In the genomic region with DNA sequence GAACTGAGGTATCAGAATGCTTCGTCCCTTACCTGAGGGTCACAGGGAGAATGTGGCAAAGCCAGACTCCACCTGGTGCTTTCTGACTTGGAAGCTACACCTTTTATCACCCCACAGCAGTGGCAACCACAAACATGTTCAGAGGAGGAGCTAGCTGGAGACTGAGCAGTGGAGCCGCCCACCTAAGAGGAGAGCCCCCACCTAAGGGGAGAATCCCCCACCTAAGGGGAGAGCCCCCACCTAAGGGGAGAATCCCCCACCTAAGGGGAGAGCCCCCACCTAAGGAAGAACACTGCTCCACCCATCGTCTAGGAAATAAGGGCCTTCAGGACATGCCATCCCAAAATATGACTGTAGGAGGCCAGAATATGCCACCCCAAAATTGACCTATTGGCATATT, we compare ENCODE assay signal across 14 cellular contexts. TPM values are rescaled to one million over a fixed set of nuclear protein-coding genes. Genes with fewer than 3 reads are reported as not detected.
DNase-seq lines count a peak whose midpoint lies in the region; ATAC-seq and TF ChIP-seq lines count a peak whose summit lies in the region.
"Had no signal": no experiment of that assay in that cellular context is flagged by ENCODE, and none has a peak within 500 bp of the region (broad histone marks: within the 10 kb centered on the region; RNA-seq: fewer than 3 reads in every experiment).

No MANE protein-coding gene starts in this region.

- H3K4me1 Mint-ChIP-seq in activated CD8-positive, alpha-beta T cell treated with anti-CD3 and anti-CD28 coated beads for 36 hours (ENCODE audit: low read depth), result peaks cover 13% of the 10 kb centered on the region
- H3K4me1 Mint-ChIP-seq in activated CD8-positive, alpha-beta T cell treated with anti-CD3 and anti-CD28 coated beads, Interleukin-2, amount 10 ng/mL, durations not matched to agents 7 days and 5 days (ENCODE audit: low read depth), result no peaks in the 10 kb centered on the region
- peaks cover 5% of the 10 kb centered on the region for H3K4me1 Mint-ChIP-seq in mesothelial cell of epicardium
- peaks cover 20% of the 10 kb centered on the region for H3K4me1 Mint-ChIP-seq in stimulated activated naive CD8-positive, alpha-beta T cell treated with anti-CD3 and anti-CD28 coated beads, Interleukin-15, amount 100 ng/mL, for 72 hours

- POLR2A ChIA-PET in activated CD8-positive, alpha-beta T cell treated with anti-CD3 and anti-CD28 coated beads for 36 hours (lab: Charles Lee), result no interaction called here
- POLR2A ChIA-PET in activated CD8-positive, alpha-beta T cell treated with anti-CD3 and anti-CD28 coated beads, Interleukin-2, amount 10 ng/mL, durations not matched to agents 7 days and 5 days (lab: Charles Lee), result no interaction called here

- CTCF ChIA-PET in activated CD8-positive, alpha-beta T cell treated with anti-CD3 and anti-CD28 coated beads for 36 hours (lab: Charles Lee), result interaction anchor here (1.0 to 1.6 kb wide), 2 partner anchors 25 to 51 kb away, joined by 3 to 6 read pairs; no protein-coding TSS in a partner anchor
- CTCF ChIA-PET in activated CD8-positive, alpha-beta T cell treated with anti-CD3 and anti-CD28 coated beads, Interleukin-2, amount 10 ng/mL, durations not matched to agents 7 days and 5 days (lab: Charles Lee), result no interaction called here

- H3K4me3 Mint-ChIP-seq in activated CD8-positive, alpha-beta T cell treated with anti-CD3 and anti-CD28 coated beads for 36 hours, result no peak overlapping the region
- H3K4me3 Mint-ChIP-seq in activated CD8-positive, alpha-beta T cell treated with anti-CD3 and anti-CD28 coated beads, Interleukin-2, amount 10 ng/mL, durations not matched to agents 7 days and 5 days, result no peak overlapping the region
- no peak overlapping the region for H3K4me3 Mint-ChIP-seq in mesothelial cell of epicardium
- no peak overlapping the region for H3K4me3 Mint-ChIP-seq in stimulated activated naive CD8-positive, alpha-beta T cell treated with anti-CD3 and anti-CD28 coated beads, Interleukin-15, amount 100 ng/mL, for 72 hours
- H3K4me3 Mint-ChIP-seq: CD4-positive, alpha-beta T cell had no signal

- intact Hi-C loops in activated CD8-positive, alpha-beta T cell treated with anti-CD3 and anti-CD28 coated beads for 36 hours (cut with micrococcal nuclease), result no loop called here

- DNase-seq in activated CD8-positive, alpha-beta T cell treated with anti-CD3 and anti-CD28 coated beads for 36 hours, result peak; percentile 59
- no peak for DNase-seq in activated CD8-positive, alpha-beta T cell treated with anti-CD3 and anti-CD28 coated beads, Interleukin-2, amount 10 ng/mL, durations not matched to agents 7 days and 5 days
- DNase-seq in stimulated activated CD4-positive, alpha-beta T cell treated with anti-CD3 and anti-CD28 coated beads, Interleukin-4, amount 100 ng/mL, for 1 hour, result peak; percentile 9
- no peak for DNase-seq in stimulated activated CD4-positive, alpha-beta T cell treated with anti-CD3 and anti-CD28 coated beads, Interleukin-12 subunit alpha, Interleukin-12 subunit beta, amount 100 ng/mL, for 4 hours
- DNase-seq in mesothelial cell of epicardium (ENCODE audit: low spot score in 2 of 2, unreplicated experiment in 2 of 2), result no peak
- DNase-seq in stimulated activated naive CD8-positive, alpha-beta T cell treated with anti-CD3 and anti-CD28 coated beads, Interleukin-15, amount 100 ng/mL, for 72 hours, result peak in 1 of 2 donors; percentile 74
- no peak for DNase-seq in GM13976 (ENCODE audit: low spot score)
- DNase-seq in DMS 273 treated with DMSO at 0.1 percent for 48 hours (lab: John Stamatoyannopoulos, UW), result no peak
- DNase-seq: ACHN; C1 segment of cervical spinal cord; Calu3; CD4-positive, alpha-beta T cell; DMS79 had no signal

- H3K36me3 Mint-ChIP-seq in activated CD8-positive, alpha-beta T cell treated with anti-CD3 and anti-CD28 coated beads for 36 hours (ENCODE audit: low read depth), result no peaks in the 10 kb centered on the region
- no peaks in the 10 kb centered on the region for H3K36me3 Mint-ChIP-seq in activated CD8-positive, alpha-beta T cell treated with anti-CD3 and anti-CD28 coated beads, Interleukin-2, amount 10 ng/mL, durations not matched to agents 7 days and 5 days (ENCODE audit: low read depth)
- H3K36me3 Mint-ChIP-seq in mesothelial cell of epicardium, result no peaks in the 10 kb centered on the region

- H3K27me3 Mint-ChIP-seq in activated CD8-positive, alpha-beta T cell treated with anti-CD3 and anti-CD28 coated beads for 36 hours, result no peaks in the 10 kb centered on the region
- no peaks in the 10 kb centered on the region for H3K27me3 Mint-ChIP-seq in activated CD8-positive, alpha-beta T cell treated with anti-CD3 and anti-CD28 coated beads, Interleukin-2, amount 10 ng/mL, durations not matched to agents 7 days and 5 days (ENCODE audit: low read depth)
- peaks cover 42% of the 10 kb centered on the region for H3K27me3 Mint-ChIP-seq in mesothelial cell of epicardium (ENCODE audit: low read depth)
- H3K27me3 Mint-ChIP-seq in stimulated activated naive CD8-positive, alpha-beta T cell treated with anti-CD3 and anti-CD28 coated beads, Interleukin-15, amount 100 ng/mL, for 72 hours, result peaks cover 5% of the 10 kb centered on the region

- no peak for TF ChIP-seq CTCF in activated CD8-positive, alpha-beta T cell treated with anti-CD3 and anti-CD28 coated beads for 36 hours (IDR thresholded peaks at IDR 0.05)
- TF ChIP-seq CTCF in mesothelial cell of epicardium (IDR thresholded peaks at IDR 0.05; ENCODE audit: unreplicated experiment) (peak; percentile 18), GM13976 (IDR thresholded peaks at IDR 0.05; ENCODE audit: borderline replicate concordance, control extremely low read depth, extremely low read depth, insufficient read depth, missing control alignments) (no peak)

- H3K9me3 Mint-ChIP-seq in activated CD8-positive, alpha-beta T cell treated with anti-CD3 and anti-CD28 coated beads for 36 hours, result no peaks in the 10 kb centered on the region
- no peaks in the 10 kb centered on the region for H3K9me3 Mint-ChIP-seq in activated CD8-positive, alpha-beta T cell treated with anti-CD3 and anti-CD28 coated beads, Interleukin-2, amount 10 ng/mL, durations not matched to agents 7 days and 5 days (ENCODE audit: insufficient read depth)
- H3K9me3 Mint-ChIP-seq in mesothelial cell of epicardium, result no peaks in the 10 kb centered on the region
- H3K9me3 Mint-ChIP-seq in stimulated activated naive CD8-positive, alpha-beta T cell treated with anti-CD3 and anti-CD28 coated beads, Interleukin-15, amount 100 ng/mL, for 72 hours, result no peaks in the 10 kb centered on the region
- H3K9me3 Mint-ChIP-seq: CD4-positive, alpha-beta T cell had no signal

- ATAC-seq in activated CD8-positive, alpha-beta T cell treated with anti-CD3 and anti-CD28 coated beads for 36 hours, result peak; percentile 96
- no peak for ATAC-seq in activated CD8-positive, alpha-beta T cell treated with anti-CD3 and anti-CD28 coated beads, Interleukin-2, amount 10 ng/mL, durations not matched to agents 7 days and 5 days
- ATAC-seq in stimulated activated naive CD8-positive, alpha-beta T cell treated with anti-CD3 and anti-CD28 coated beads, Interleukin-15, amount 100 ng/mL, for 72 hours, result peak; percentile 96

- no peak overlapping the region for H3K27ac Mint-ChIP-seq in activated CD8-positive, alpha-beta T cell treated with anti-CD3 and anti-CD28 coated beads for 36 hours
- H3K27ac Mint-ChIP-seq in activated CD8-positive, alpha-beta T cell treated with anti-CD3 and anti-CD28 coated beads, Interleukin-2, amount 10 ng/mL, durations not matched to agents 7 days and 5 days, result no peak overlapping the region
- no peak overlapping the region for H3K27ac Mint-ChIP-seq in mesothelial cell of epicardium
- no peak overlapping the region for H3K27ac Mint-ChIP-seq in stimulated activated naive CD8-positive, alpha-beta T cell treated with anti-CD3 and anti-CD28 coated beads, Interleukin-15, amount 100 ng/mL, for 72 hours
- H3K27ac Mint-ChIP-seq: CD4-positive, alpha-beta T cell had no signal

- in situ Hi-C loops in GM13976 (cut with MboI; ENCODE audit: low sequenced_read_pairs, unreplicated experiment), result no loop called here

RNA-seq across cellular contexts. Expression of gene SLC52A3, which starts 4.0 kb away (rescaled TPM):
- total RNA-seq in activated CD8-positive, alpha-beta T cell treated with anti-CD3 and anti-CD28 coated beads for 36 hours, result not detected
- total RNA-seq in activated CD8-positive, alpha-beta T cell treated with anti-CD3 and anti-CD28 coated beads, Interleukin-2, amount 10 ng/mL, durations not matched to agents 7 days and 5 days, result not detected
- 0.25 to 0.36 TPM (median 0.29 TPM) in 3 replicates for total RNA-seq in mesothelial cell of epicardium
- total RNA-seq: CD4-positive, alpha-beta T cell; G401 had no signal

Comparison
In these comparisons a context has a peak if more than half of its experiments do, and no peak if none do; other contexts are left out.
1. DNase-seq: peak in activated CD8-positive, alpha-beta T cell treated with anti-CD3 and anti-CD28 coated beads for 36 hours (single experiment) and stimulated activated CD4-positive, alpha-beta T cell treated with anti-CD3 and anti-CD28 coated beads, Interleukin-4, amount 100 ng/mL, for 1 hour (single experiment); none in activated CD8-positive, alpha-beta T cell treated with anti-CD3 and anti-CD28 coated beads, Interleukin-2, amount 10 ng/mL, durations not matched to agents 7 days and 5 days (single experiment), stimulated activated CD4-positive, alpha-beta T cell treated with anti-CD3 and anti-CD28 coated beads, Interleukin-12 subunit alpha, Interleukin-12 subunit beta, amount 100 ng/mL, for 4 hours (single experiment), mesothelial cell of epicardium (0 of 2), GM13976 (single experiment) and DMS 273 treated with DMSO at 0.1 percent for 48 hours (single experiment).